1 cellular context compared by ENCODE assay signal in genomic region chr1:20216574-20216973, GRCh38.
TF ChIP-seq lines count a peak whose summit lies in the region.

No MANE protein-coding gene starts in this region.

TF ChIP-seq in GM23338, 12 proteins besides CTCF, POLR2A, EP300 and RAD21 (continued from another document):
- no peak for TF ChIP-seq REST (IDR thresholded peaks at IDR 0.05; ENCODE audit: unreplicated experiment)
